In genomic region chr11:57515332-57516060, GRCh38 we compare ENCODE assay signal across 8 cellular contexts. TPM values are rescaled to one million over a fixed set of nuclear protein-coding genes. Genes with fewer than 3 reads are reported as not detected.
A peak's percentile ranks its signal among the peaks of the same experiment; 100 is the strongest.
DNase-seq lines count a peak whose midpoint lies in the region; ATAC-seq and TF ChIP-seq lines count a peak whose summit lies in the region.

Gene SLC43A1, minus strand, starts transcription at chr11:57515702. Its CDS starts 1,591 bp downstream, at chr11:57514111.

- no peaks in the 10 kb centered on the region for H3K36me3 ChIP-seq in WERI-Rb-1

- DNase-seq in EL (peak; percentile 60), WERI-Rb-1 (no peak)
- no peak for DNase-seq in Jurkat, Clone E6-1 (ENCODE audit: low read depth, low spot score)
- peak; percentile 2 for DNase-seq in effector CD8-positive, alpha-beta T cell (lab: John Stamatoyannopoulos, UW)

- H3K27me3 ChIP-seq in WERI-Rb-1 (ENCODE audit: insufficient read depth, low read depth, severe bottlenecking), result peaks cover 20% of the 10 kb centered on the region
- H3K27me3 ChIP-seq in mononuclear cell (ENCODE audit: insufficient read depth, low read length), result no peaks in the 10 kb centered on the region

- H3K4me3 ChIP-seq in Jurkat, Clone E6-1 (ENCODE audit: low read length), result peak within 1 kb of the TSS; percentile 84
- H3K4me3 ChIP-seq in WERI-Rb-1 (ENCODE audit: low read depth, low read length) (peak within 1 kb of the TSS; percentile 78), mononuclear cell (ENCODE audit: low read length) (peak within 1 kb of the TSS; percentile 65)

- no peak within 1 kb of the TSS for H3K27ac ChIP-seq in WERI-Rb-1

- no peaks in the 10 kb centered on the region for H3K9me3 ChIP-seq in WERI-Rb-1 (ENCODE audit: severe bottlenecking)
- no peaks in the 10 kb centered on the region for H3K9me3 ChIP-seq in mononuclear cell (ENCODE audit: low read depth, low read length)

- H3K4me1 ChIP-seq in mononuclear cell (ENCODE audit: insufficient read depth, low read length), result peaks cover 31% of the 10 kb centered on the region

- peak; percentile 44 for ATAC-seq in GM21390 (IDR thresholded peaks at IDR 0.05; ENCODE audit: unreplicated experiment)
- ATAC-seq in HG03139 (IDR thresholded peaks at IDR 0.05; ENCODE audit: unreplicated experiment), result no peak

- no peak for TF ChIP-seq CTCF in WERI-Rb-1 (IDR thresholded peaks at IDR 0.05; ENCODE audit: low read depth, low read length)
- no peak for TF ChIP-seq CTCF in subcutaneous adipose tissue (IDR thresholded peaks at IDR 0.05; ENCODE audit: low read depth)

RNA-seq across cellular contexts. Expression of gene SLC43A1, which starts in this region (rescaled TPM):
- polyA plus RNA-seq in Jurkat, Clone E6-1 (2012; ENCODE audit: insufficient read depth, insufficient read length), result 23.7 TPM
- total RNA-seq in mononuclear cell (4.6 TPM), subcutaneous adipose tissue (10 to 100 TPM in 3 of 4 donors, 1 to 10 TPM in 1; 9.8 to 25.1 (median 18.3) TPM)

Comparison
In these comparisons a context has a peak if more than half of its experiments do, and no peak if none do; other contexts are left out.
1. DNase-seq: peak in EL (single experiment) and effector CD8-positive, alpha-beta T cell (single experiment); none in Jurkat, Clone E6-1 (single experiment) and WERI-Rb-1 (single experiment).
2. Peak in every context shown above with its lines, with median percentiles within 50 percentile points of each other: H3K4me3 ChIP-seq.